In the genomic region with DNA sequence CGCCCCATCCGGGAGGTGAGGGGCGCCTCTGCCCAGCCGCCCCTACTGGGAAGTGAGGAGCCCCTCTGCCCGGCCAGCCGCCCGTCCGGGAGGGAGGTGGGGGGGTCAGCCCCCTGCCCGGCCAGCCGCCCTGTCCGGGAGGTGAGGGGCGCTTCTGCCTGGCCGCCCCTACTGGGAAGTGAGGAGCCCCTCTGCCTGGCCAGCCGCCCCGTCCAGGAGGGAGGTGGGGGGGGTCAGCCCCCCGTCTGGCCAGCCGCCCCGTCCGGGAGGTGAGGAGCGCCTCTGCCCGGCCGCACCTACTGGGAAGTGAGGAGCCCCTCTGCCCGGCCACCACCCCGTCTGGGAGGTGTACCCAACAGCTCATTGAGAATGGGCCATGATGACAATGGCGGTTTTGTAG, we compare ENCODE assay signal across 4 cellular contexts. TPM values are rescaled to one million over a fixed set of nuclear protein-coding genes. Genes with fewer than 3 reads are reported as not detected.
"Had no signal": no experiment of that assay in that cellular context is flagged by ENCODE, and none has a peak within 500 bp of the region (broad histone marks: within the 10 kb centered on the region; RNA-seq: fewer than 3 reads in every experiment).

No MANE protein-coding gene starts in this region.

RNA-seq across cellular contexts. Expression of gene CDK5R2, which starts 27.7 kb away (rescaled TPM):
- total RNA-seq: MCF 10A had no signal

RNA-seq across cellular contexts. Expression of gene WNT10A, which starts 51.1 kb away (rescaled TPM):
- total RNA-seq: MCF 10A, NCI-H460 had no signal

RNA-seq across cellular contexts. Expression of gene FEV, which starts 53.2 kb away (rescaled TPM):
- total RNA-seq: LHCN-M2, M059J, MCF 10A, NCI-H460 had no signal
